8 cellular contexts compared by ENCODE assay signal in the genomic region with DNA sequence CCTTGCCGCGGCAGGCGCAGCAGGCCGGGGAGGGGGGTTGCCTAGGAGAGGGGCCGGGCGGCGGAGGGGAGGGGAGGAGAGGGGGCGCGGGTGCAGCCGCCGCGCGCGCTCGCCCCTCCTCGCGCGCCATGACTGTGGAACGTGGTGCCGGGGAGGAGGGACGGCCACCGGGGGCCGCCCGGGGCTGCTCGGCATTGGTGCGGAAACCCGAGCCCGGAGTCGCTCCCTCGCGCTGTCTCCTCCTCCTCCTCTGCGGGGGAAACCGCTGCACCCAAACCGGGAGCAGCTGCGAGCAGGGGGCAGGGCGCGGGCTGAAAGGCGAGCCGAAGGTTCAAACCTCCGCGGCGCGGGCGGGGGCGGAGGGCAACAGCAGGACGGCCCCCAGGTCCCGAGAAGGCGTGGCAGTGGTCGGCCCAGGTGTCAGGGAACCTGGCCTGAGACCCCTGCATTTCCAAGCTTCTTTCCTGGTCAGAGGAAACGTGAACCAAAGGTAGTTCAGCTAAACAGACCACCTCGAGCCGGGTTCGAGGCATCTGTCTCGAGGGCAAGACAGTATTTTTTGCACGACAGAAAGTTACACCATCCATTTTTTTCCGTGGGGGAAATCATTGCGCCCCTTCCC. TPM values are rescaled to one million over a fixed set of nuclear protein-coding genes. Genes with fewer than 3 reads are reported as not detected.
DNase-seq lines count a peak whose midpoint lies in the region; ATAC-seq, FAIRE-seq and TF ChIP-seq lines count a peak whose summit lies in the region.

No MANE protein-coding gene starts in this region.

- POLR2A ChIA-PET in WTC11 (lab: Charles Lee): interaction anchor here (0.5 to 3.2 kb wide), 9 partner anchors 9 to 778 kb away, joined by 3 to 26 read pairs (median 8); partner anchors contain the start of gene UBR2

- DNase-seq in GM12892 (ENCODE audit: insufficient read length): peak; percentile 87
- DNase-seq in NCI-H2171 treated with DMSO at 0.1 percent for 48 hours (lab: John Stamatoyannopoulos, UW): peak; percentile 91
- peak; percentile 92 for DNase-seq in WTC11 (ENCODE audit: low spot score)
- peak; percentile 42 to 56 for DNase-seq in central memory CD8-positive, alpha-beta T cell (ENCODE audit: low spot score in 2 of 2)
- no peak for DNase-seq in kidney epithelial cell (ENCODE audit: low read depth)
- DNase-seq in stimulated activated CD4-positive, alpha-beta T cell treated with anti-CD3 and anti-CD28 coated beads, Interleukin-15, amount 100 ng/mL, for 24 hours: peak; percentile 88

- peak; percentile 88 for FAIRE-seq in GM12892 (lab: Jason Lieb, UNC)

- CTCF ChIA-PET in WTC11 (lab: Charles Lee): interaction anchor here (0.6 to 5.3 kb wide), 15 partner anchors 10 to 718 kb away, joined by 3 to 60 read pairs (median 3); partner anchors contain the start of gene CNPY3

- peaks cover 43% of the 10 kb centered on the region for H3K4me1 Mint-ChIP-seq in WTC11
- peaks cover 41% of the 10 kb centered on the region for H3K4me1 Mint-ChIP-seq in central memory CD8-positive, alpha-beta T cell

- TF ChIP-seq POLR2A in GM12892 (IDR thresholded peaks at IDR 0.05; ENCODE audit: low read depth, low read length): peak; percentile 63; the same call in 1 of the 2 replicates

- no peaks in the 10 kb centered on the region for H3K27me3 ChIP-seq in kidney epithelial cell (ENCODE audit: control insufficient read depth, insufficient read depth, low read length)

- peak overlapping the region; percentile 84 for H3K27ac Mint-ChIP-seq in WTC11
- no peak overlapping the region for H3K27ac Mint-ChIP-seq in central memory CD8-positive, alpha-beta T cell (ENCODE audit: low read depth)

- no peak for TF ChIP-seq CTCF in WTC11 (IDR thresholded peaks at IDR 0.05)
- no peak for TF ChIP-seq CTCF in kidney epithelial cell (IDR thresholded peaks at IDR 0.05; ENCODE audit: insufficient read depth, low read length, poor library complexity, severe bottlenecking)

- H3K36me3 Mint-ChIP-seq in WTC11: no peaks in the 10 kb centered on the region; the same call in 1 of the 2 replicates
- H3K36me3 Mint-ChIP-seq in central memory CD8-positive, alpha-beta T cell (ENCODE audit: insufficient read depth): peaks cover 14% of the 10 kb centered on the region

- H3K36me3 ChIP-seq in kidney epithelial cell (ENCODE audit: control insufficient read depth, insufficient read depth, low read length): no peaks in the 10 kb centered on the region

- H3K27me3 Mint-ChIP-seq in WTC11 (ENCODE audit: low read depth): peaks cover 4% of the 10 kb centered on the region
- H3K27me3 Mint-ChIP-seq in central memory CD8-positive, alpha-beta T cell: no peaks in the 10 kb centered on the region

- ATAC-seq in HG03045 (IDR thresholded peaks at IDR 0.05; ENCODE audit: unreplicated experiment): peak; percentile 70
- peak; percentile 66 for ATAC-seq in WTC11
- ATAC-seq in central memory CD8-positive, alpha-beta T cell (replicated peaks; ENCODE audit: extremely low read depth, poor library complexity, severe bottlenecking): peak; percentile 70
- ATAC-seq in GM21526 (IDR thresholded peaks at IDR 0.05; ENCODE audit: low FRiP score, unreplicated experiment): no peak

- peak overlapping the region; percentile 56 for H3K4me3 ChIP-seq in kidney epithelial cell (ENCODE audit: low read depth, low read length)

- no peaks in the 10 kb centered on the region for H3K9me3 Mint-ChIP-seq in WTC11
- no peaks in the 10 kb centered on the region for H3K9me3 Mint-ChIP-seq in central memory CD8-positive, alpha-beta T cell

- peak overlapping the region; percentile 100 for H3K4me3 Mint-ChIP-seq in WTC11
- H3K4me3 Mint-ChIP-seq in central memory CD8-positive, alpha-beta T cell: peak overlapping the region; percentile 90

TF ChIP-seq in WTC11, 78 proteins besides CTCF, POLR2A, EP300 and RAD21 (continues in another document):
- TF ChIP-seq, protein P1, sequence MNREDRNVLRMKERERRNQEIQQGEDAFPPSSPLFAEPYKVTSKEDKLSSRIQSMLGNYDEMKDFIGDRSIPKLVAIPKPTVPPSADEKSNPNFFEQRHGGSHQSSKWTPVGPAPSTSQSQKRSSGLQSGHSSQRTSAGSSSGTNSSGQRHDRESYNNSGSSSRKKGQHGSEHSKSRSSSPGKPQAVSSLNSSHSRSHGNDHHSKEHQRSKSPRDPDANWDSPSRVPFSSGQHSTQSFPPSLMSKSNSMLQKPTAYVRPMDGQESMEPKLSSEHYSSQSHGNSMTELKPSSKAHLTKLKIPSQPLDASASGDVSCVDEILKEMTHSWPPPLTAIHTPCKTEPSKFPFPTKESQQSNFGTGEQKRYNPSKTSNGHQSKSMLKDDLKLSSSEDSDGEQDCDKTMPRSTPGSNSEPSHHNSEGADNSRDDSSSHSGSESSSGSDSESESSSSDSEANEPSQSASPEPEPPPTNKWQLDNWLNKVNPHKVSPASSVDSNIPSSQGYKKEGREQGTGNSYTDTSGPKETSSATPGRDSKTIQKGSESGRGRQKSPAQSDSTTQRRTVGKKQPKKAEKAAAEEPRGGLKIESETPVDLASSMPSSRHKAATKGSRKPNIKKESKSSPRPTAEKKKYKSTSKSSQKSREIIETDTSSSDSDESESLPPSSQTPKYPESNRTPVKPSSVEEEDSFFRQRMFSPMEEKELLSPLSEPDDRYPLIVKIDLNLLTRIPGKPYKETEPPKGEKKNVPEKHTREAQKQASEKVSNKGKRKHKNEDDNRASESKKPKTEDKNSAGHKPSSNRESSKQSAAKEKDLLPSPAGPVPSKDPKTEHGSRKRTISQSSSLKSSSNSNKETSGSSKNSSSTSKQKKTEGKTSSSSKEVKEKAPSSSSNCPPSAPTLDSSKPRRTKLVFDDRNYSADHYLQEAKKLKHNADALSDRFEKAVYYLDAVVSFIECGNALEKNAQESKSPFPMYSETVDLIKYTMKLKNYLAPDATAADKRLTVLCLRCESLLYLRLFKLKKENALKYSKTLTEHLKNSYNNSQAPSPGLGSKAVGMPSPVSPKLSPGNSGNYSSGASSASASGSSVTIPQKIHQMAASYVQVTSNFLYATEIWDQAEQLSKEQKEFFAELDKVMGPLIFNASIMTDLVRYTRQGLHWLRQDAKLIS (CRISPR knock-in tag; IDR thresholded peaks at IDR 0.05; ENCODE audit: borderline replicate concordance): no peak; the same call in 1 of the 2 replicates
- TF ChIP-seq, protein P2, sequence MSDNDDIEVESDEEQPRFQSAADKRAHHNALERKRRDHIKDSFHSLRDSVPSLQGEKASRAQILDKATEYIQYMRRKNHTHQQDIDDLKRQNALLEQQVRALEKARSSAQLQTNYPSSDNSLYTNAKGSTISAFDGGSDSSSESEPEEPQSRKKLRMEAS (CRISPR knock-in tag; IDR thresholded peaks at IDR 0.05): peak; percentile 49; the same call in 1 of the 2 replicates
- TF ChIP-seq ZNF423 (CRISPR knock-in tag; IDR thresholded peaks at IDR 0.05) (peak; percentile 37; the same call in 1 of the 2 replicates), ETV6 (CRISPR knock-in tag; IDR thresholded peaks at IDR 0.05) (0 out of 2 replicates have a peak, but pooled peaks have one; percentile 20), ZNF232 (CRISPR knock-in tag; IDR thresholded peaks at IDR 0.05) (no peak), ZNF281 (CRISPR knock-in tag; IDR thresholded peaks at IDR 0.05) (peak; percentile 85), ZBTB21 (CRISPR knock-in tag; IDR thresholded peaks at IDR 0.05; ENCODE audit: borderline replicate concordance) (no peak; the same call in 1 of the 2 replicates), HMGA2 (CRISPR knock-in tag; IDR thresholded peaks at IDR 0.05) (no peak), ATF6 (CRISPR knock-in tag; IDR thresholded peaks at IDR 0.05) (no peak), FOXK1 (CRISPR knock-in tag; IDR thresholded peaks at IDR 0.05) (peak; percentile 80), ZNF219 (CRISPR knock-in tag; IDR thresholded peaks at IDR 0.05; ENCODE audit: borderline replicate concordance) (no peak; the same call in 1 of the 2 replicates), ZNF263 (CRISPR knock-in tag; IDR thresholded peaks at IDR 0.05; ENCODE audit: low read depth) (peak; percentile 45; the same call in 1 of the 2 replicates), TP53 (CRISPR knock-in tag; IDR thresholded peaks at IDR 0.05) (no peak), NR3C1 (CRISPR knock-in tag; conservative IDR thresholded peaks at IDR 0.05; ENCODE audit: low read depth) (no peak)

RNA-seq across cellular contexts. Expression of gene TRERF1, which starts 1.4 kb away (rescaled TPM):
- 7.1 TPM for polyA plus RNA-seq in GM12892 (2012; ENCODE audit: missing spikeins)
- total RNA-seq in WTC11 (2021) (22.3 to 24.3 TPM (median 23.9 TPM) in 3 replicates), kidney epithelial cell (0.75 and 1.4 TPM in 2 replicates)
